Comparison of ENCODE assay signal across 16 cellular contexts in genomic region chr10:47457528-47457820, GRCh38. TPM values are rescaled to one million over a fixed set of nuclear protein-coding genes. Genes with fewer than 3 reads are reported as not detected.
DNase-seq lines count a peak whose midpoint lies in the region; ATAC-seq and TF ChIP-seq lines count a peak whose summit lies in the region.
"Had no signal": no experiment of that assay in that cellular context is flagged by ENCODE, and none has a peak within 500 bp of the region (broad histone marks: within the 10 kb centered on the region; RNA-seq: fewer than 3 reads in every experiment).

No MANE protein-coding gene starts in this region.

- peaks cover 17% of the 10 kb centered on the region; the same call in 1 of the 2 replicates for H3K27me3 ChIP-seq in IMR-90 (ENCODE audit: control insufficient read depth, insufficient read depth, low read length)
- H3K27me3 ChIP-seq in lower lobe of right lung (ENCODE audit: low read depth): peaks cover 4% of the 10 kb centered on the region
- H3K27me3 ChIP-seq: BE2C had no signal

- BruUV-seq in IMR-90 (replicated peaks; lab: Mats Ljungman, UMichigan) (no TSS peak), Calu3 (replicated peaks; lab: Mats Ljungman, UMichigan) (no TSS peak)

- TF ChIP-seq CTCF in IMR-90 (conservative IDR thresholded peaks at IDR 0.05; ENCODE audit: low read depth, low read length): no peak
- TF ChIP-seq CTCF in lower lobe of right lung (IDR thresholded peaks at IDR 0.05): no peak
- no peak for TF ChIP-seq CTCF in Calu3 (IDR thresholded peaks at IDR 0.05; ENCODE audit: unreplicated experiment)

- peak; percentile 44 for DNase-seq in activated CD8-positive, alpha-beta memory T cell treated with anti-CD3 and anti-CD28 coated beads, Interleukin-2, amount 50 U/mL, for 48 hours
- no peak for DNase-seq in activated CD8-positive, alpha-beta memory T cell treated with anti-CD3 and anti-CD28 coated beads, Interleukin-2, amount 50 U/mL, for 4 hours
- no peak for DNase-seq in IMR-90
- DNase-seq in lower lobe of right lung: peak; percentile 24
- no peak for DNase-seq in Calu3
- DNase-seq in NCI-H1092 treated with DMSO at 0.1 percent for 48 hours (lab: John Stamatoyannopoulos, UW): no peak
- DNase-seq: BE2C; CD4-positive, alpha-beta memory T cell; DND-41; GDM1; GM23248; H7; KBM-7 had no signal

- peaks cover 11% of the 10 kb centered on the region for H3K4me1 ChIP-seq in IMR-90 (ENCODE audit: control insufficient read depth, insufficient read depth, low read length)
- no peaks in the 10 kb centered on the region for H3K4me1 ChIP-seq in lower lobe of right lung
- H3K4me1 ChIP-seq: BE2C had no signal

- H3K4ac ChIP-seq in IMR-90 (ENCODE audit: low read depth, low read length): peak overlapping the region; percentile 54

- H3K27me3 Mint-ChIP-seq in Calu3 (ENCODE audit: unreplicated experiment): peaks cover 31% of the 10 kb centered on the region

- dilution Hi-C loops in IMR-90 (cut with HindIII; ENCODE audit: low sequenced_read_pairs, unreplicated experiment): no loop called here

- no peak overlapping the region; the same call in 2 of the 3 replicates for H2BK15ac ChIP-seq in IMR-90 (ENCODE audit: low read depth, low read length)

- H3K36me3 Mint-ChIP-seq in Calu3 (ENCODE audit: insufficient read depth, unreplicated experiment): peaks cover 6% of the 10 kb centered on the region
- H3K36me3 Mint-ChIP-seq: CD4-positive, alpha-beta memory T cell had no signal

- no peaks in the 10 kb centered on the region for H3K9me3 ChIP-seq in IMR-90 (ENCODE audit: control insufficient read depth, insufficient read depth, low read length)
- no peaks in the 10 kb centered on the region for H3K9me3 ChIP-seq in lower lobe of right lung
- H3K9me3 ChIP-seq: BE2C had no signal

- peaks cover 9% of the 10 kb centered on the region; the same call in 1 of the 2 replicates for H3K9me1 ChIP-seq in IMR-90 (ENCODE audit: insufficient read depth, low read length)

- no peak overlapping the region for H2BK5ac ChIP-seq in IMR-90 (ENCODE audit: low read depth, low read length, poor library complexity, severe bottlenecking)

- TF ChIP-seq RAD21 in IMR-90 (IDR thresholded peaks at IDR 0.05; ENCODE audit: low read length): no peak

- H3K18ac ChIP-seq in IMR-90 (ENCODE audit: low read depth, low read length): no peak overlapping the region

- intact Hi-C loops in IMR-90 (cut with micrococcal nuclease) (no loop called here), lower lobe of right lung (cut with DNase I) (no loop called here), Calu3 (cut with micrococcal nuclease; ENCODE audit: unreplicated experiment) (no loop called here)

- H3K23ac ChIP-seq in IMR-90 (ENCODE audit: low read depth, low read length): no peak overlapping the region

- H3K14ac ChIP-seq in IMR-90 (replicated peaks; ENCODE audit: low read depth, low read length): no peak overlapping the region

- no peak overlapping the region for H4K5ac ChIP-seq in IMR-90 (ENCODE audit: low read depth, low read length)

- H4K91ac ChIP-seq in IMR-90 (ENCODE audit: insufficient read depth, low read depth, low read length): peak overlapping the region; percentile 68; the same call in 1 of the 2 replicates

- H3K27ac ChIP-seq in IMR-90 (ENCODE audit: insufficient read depth, low read length) (no peak overlapping the region), lower lobe of right lung (no peak overlapping the region)
- H3K27ac ChIP-seq: C4-2B had no signal

- H3K4me3 ChIP-seq in IMR-90 (ENCODE audit: insufficient read depth, low read depth, low read length) (no peak overlapping the region), lower lobe of right lung (no peak overlapping the region)
- H3K4me3 ChIP-seq: GM23248 had no signal

- H3K9me3 Mint-ChIP-seq in Calu3 (ENCODE audit: low read depth, unreplicated experiment): peaks cover 2% of the 10 kb centered on the region
- H3K9me3 Mint-ChIP-seq: CD4-positive, alpha-beta memory T cell had no signal

- no peak overlapping the region for H2AK9ac ChIP-seq in IMR-90 (replicated peaks; ENCODE audit: low read depth, low read length, poor library complexity)

- H4K20me1 ChIP-seq in IMR-90 (ENCODE audit: insufficient read depth, low read length): no peaks in the 10 kb centered on the region

- H2BK20ac ChIP-seq in IMR-90 (ENCODE audit: low read depth, low read length): peak overlapping the region; percentile 62

- no peaks in the 10 kb centered on the region for H3K36me3 ChIP-seq in IMR-90 (ENCODE audit: control insufficient read depth, insufficient read depth, low read length)
- no peaks in the 10 kb centered on the region for H3K36me3 ChIP-seq in lower lobe of right lung
- H3K36me3 ChIP-seq: BE2C had no signal

- H2AK5ac ChIP-seq in IMR-90 (ENCODE audit: low read depth, low read length): no peak overlapping the region

- in situ Hi-C loops in IMR-90 (cut with MboI; ENCODE audit: low sequenced_read_pairs): no loop called here

- peak overlapping the region; percentile 69 for H2BK120ac ChIP-seq in IMR-90 (ENCODE audit: low read depth, low read length)

- no peak overlapping the region for H4K8ac ChIP-seq in IMR-90 (ENCODE audit: low read depth in 2 of 2, low read length in 2 of 2)

- H3K27ac Mint-ChIP-seq in Calu3 (ENCODE audit: unreplicated experiment): no peak overlapping the region
- H3K27ac Mint-ChIP-seq: CD4-positive, alpha-beta memory T cell had no signal

- POLR2A ChIA-PET in IMR-90 (lab: Charles Lee; ENCODE audit: unreplicated experiment): no interaction called here

- no peak overlapping the region for H3K4me2 ChIP-seq in IMR-90 (ENCODE audit: low read depth, low read length)

- no peak overlapping the region for H3K9ac ChIP-seq in IMR-90 (ENCODE audit: low read depth, low read length)
- H3K9ac ChIP-seq: GM23248 had no signal

- H2AFZ ChIP-seq in IMR-90 (replicated peaks; ENCODE audit: low read length, poor library complexity): no peak overlapping the region

- no peak for TF ChIP-seq POLR2A in IMR-90 (IDR thresholded peaks at IDR 0.05; ENCODE audit: low read depth, low read length)

- no peak overlapping the region for H3K4me3 Mint-ChIP-seq in Calu3 (ENCODE audit: low read depth, unreplicated experiment)
- H3K4me3 Mint-ChIP-seq: CD4-positive, alpha-beta memory T cell had no signal

- H3K79me1 ChIP-seq in IMR-90 (ENCODE audit: low read depth in 1 of 2, low read length in 2 of 2): no peaks in the 10 kb centered on the region

- H3K4me1 Mint-ChIP-seq in Calu3 (ENCODE audit: low read depth, unreplicated experiment): peaks cover 29% of the 10 kb centered on the region

- no CpG with 5 or more reads among the region's 1 CpG for WGBS in IMR-90 (ENCODE audit: extremely low coverage in 2 of 2, insufficient read length in 1 of 2), 2 experiments

- CTCF ChIA-PET in IMR-90 (lab: Yijun Ruan, JAX): interaction anchor here (1.2 kb wide), 1 partner anchor 61 kb away, joined by 3 read pairs; no protein-coding TSS in a partner anchor
- CTCF ChIA-PET in Calu3 (lab: Charles Lee): no interaction called here

- ATAC-seq in IMR-90 (ENCODE audit: low read depth) (no peak), lower lobe of right lung (no peak), GM21423 (IDR thresholded peaks at IDR 0.05; ENCODE audit: unreplicated experiment) (no peak)

- no peak overlapping the region for H3K56ac ChIP-seq in IMR-90 (ENCODE audit: extremely low read depth, insufficient read depth, low read length)

TF ChIP-seq in IMR-90, 13 proteins besides CTCF, POLR2A, EP300 and RAD21:
- TF ChIP-seq CEBPB (IDR thresholded peaks at IDR 0.05; ENCODE audit: low read depth, low read length) (no peak), NFE2L2 (IDR thresholded peaks at IDR 0.05; ENCODE audit: low read depth, low read length) (no peak), USF2 (IDR thresholded peaks at IDR 0.05; ENCODE audit: low read depth, low read length) (no peak), CHD1 (IDR thresholded peaks at IDR 0.05; ENCODE audit: low read depth, low read length) (no peak), RCOR1 (IDR thresholded peaks at IDR 0.05; ENCODE audit: insufficient replicate concordance, low read length) (no peak), ELK1 (IDR thresholded peaks at IDR 0.05; ENCODE audit: borderline replicate concordance, low read depth, low read length) (no peak), MAFK (IDR thresholded peaks at IDR 0.05; ENCODE audit: low read depth, low read length) (no peak), FOS (IDR thresholded peaks at IDR 0.05; ENCODE audit: low read depth, low read length) (no peak)

RNA-seq across cellular contexts. Expression of gene ANXA8, which starts 26.4 kb away (rescaled TPM):
- total RNA-seq in IMR-90 (2012; rRNA removed) (0.83 and 0.90 TPM in 2 replicates), lower lobe of right lung (15.0 TPM), Calu3 (2022) (0.69 and 1.1 TPM in 2 replicates)
- 1.1 and 1.3 TPM in 2 replicates for polyA plus RNA-seq in IMR-90 (2012; rRNA removed)
- 0.46 and 0.56 TPM in 2 replicates for polyA plus RNA-seq in IMR-90 (2012; cell fraction: cytosol; rRNA removed)
- 2.2 and 4.2 TPM in 2 replicates for polyA plus RNA-seq in IMR-90 (2012; cell fraction: nucleus; rRNA removed; ENCODE audit: low replicate concordance)
- total RNA-seq: CD4-positive, alpha-beta memory T cell; H7 had no signal
- polyA plus RNA-seq: CD4-positive, alpha-beta memory T cell had no signal

RNA-seq across cellular contexts. Expression of gene FAM25G, which starts 34.0 kb away (rescaled TPM):
- total RNA-seq in IMR-90 (2012; rRNA removed): not detected in 2 replicates
- polyA plus RNA-seq in IMR-90 (2012; rRNA removed): not detected in 2 replicates
- polyA plus RNA-seq in IMR-90 (2012; cell fraction: cytosol; rRNA removed): not detected in 2 replicates
- not detected in 2 replicates for polyA plus RNA-seq in IMR-90 (2012; cell fraction: nucleus; rRNA removed; ENCODE audit: low replicate concordance)
- not detected for total RNA-seq in lower lobe of right lung
- total RNA-seq in Calu3 (2022): not detected in 2 replicates
- total RNA-seq: A172; CD4-positive, alpha-beta memory T cell; GM23248; H7 had no signal
- polyA plus RNA-seq: CD4-positive, alpha-beta memory T cell had no signal

Comparison
In these comparisons a context has a peak if more than half of its experiments do, and no peak if none do; other contexts are left out.
1. DNase-seq: peak in activated CD8-positive, alpha-beta memory T cell treated with anti-CD3 and anti-CD28 coated beads, Interleukin-2, amount 50 U/mL, for 48 hours (single experiment) and lower lobe of right lung (single experiment); none in activated CD8-positive, alpha-beta memory T cell treated with anti-CD3 and anti-CD28 coated beads, Interleukin-2, amount 50 U/mL, for 4 hours (single experiment), IMR-90 (single experiment), Calu3 (single experiment) and NCI-H1092 treated with DMSO at 0.1 percent for 48 hours (single experiment).